ENCODE assay signal across 18 cellular contexts in the genomic region with DNA sequence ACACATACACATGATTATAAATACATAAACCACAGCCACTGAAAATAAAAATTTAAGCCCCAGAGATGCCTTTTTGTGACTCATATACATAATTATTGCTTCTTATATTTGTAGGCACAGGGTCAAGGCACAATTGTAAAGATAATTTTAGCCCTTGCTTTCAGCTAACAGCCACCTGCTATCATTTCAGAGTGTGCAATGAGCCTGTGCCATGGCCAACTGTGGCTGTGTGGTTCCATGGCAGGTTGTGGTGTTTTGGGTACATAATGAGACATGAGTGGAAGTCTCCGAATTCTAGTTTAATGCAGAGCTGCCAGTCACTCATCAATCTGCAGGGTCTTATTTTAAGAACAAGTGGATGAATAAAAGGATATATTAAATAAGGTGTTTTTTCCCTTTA.
"Had no signal": no experiment of that assay in that cellular context is flagged by ENCODE, and none has a peak within 500 bp of the region (broad histone marks: within the 10 kb centered on the region; RNA-seq: fewer than 3 reads in every experiment).

No MANE protein-coding gene starts in this region.

- H3K27ac ChIP-seq: colonic mucosa, gastrocnemius medialis, heart right ventricle, parathyroid adenoma, prostate gland, right lobe of liver, testis, tibial nerve, upper lobe of right lung, vagina had no signal

- H3K9me3 ChIP-seq: colonic mucosa, gastrocnemius medialis, heart right ventricle, prostate gland, right lobe of liver, testis, tibial nerve, upper lobe of right lung, vagina had no signal

- H3K9ac ChIP-seq: parathyroid adenoma had no signal

- H3K27me3 ChIP-seq: colonic mucosa, gastrocnemius medialis, heart right ventricle, right lobe of liver, testis, tibial nerve, upper lobe of right lung, vagina had no signal

- H3K36me3 ChIP-seq: colonic mucosa, gastrocnemius medialis, heart right ventricle, prostate gland, right lobe of liver, tibial nerve, upper lobe of right lung, vagina had no signal

- H3K79me2 ChIP-seq: parathyroid adenoma had no signal

- ATAC-seq: gastrocnemius medialis; heart right ventricle; natural killer cell; right lobe of liver; stimulated activated naive B cell treated with anti-CD40 and anti-IgM and Interleukin-4, amounts not matched to agents 10 μg/mL and 1 μg/mL and 100 μg/mL, for 72 hours; stimulated activated naive CD8-positive, alpha-beta T cell treated with anti-CD3 and anti-CD28 coated beads, Interleukin-15, amount 100 ng/mL, for 72 hours; upper lobe of right lung had no signal

- H2AFZ ChIP-seq: parathyroid adenoma had no signal

- H3K4me3 ChIP-seq: colonic mucosa, gastrocnemius medialis, heart right ventricle, prostate gland, right lobe of liver, testis, tibial nerve, upper lobe of right lung, vagina had no signal

- DNase-seq: colonic mucosa; erythroblast; gastrocnemius medialis; heart right ventricle; hypothalamus; kidney glomerular epithelial cell; natural killer cell; right lobe of liver; stimulated activated CD4-positive, alpha-beta T cell treated with anti-CD3 and anti-CD28 coated beads, Interleukin-2, amount 100 ng/mL, for 24 hours; stimulated activated CD4-positive, alpha-beta T cell treated with anti-CD3 and anti-CD28 coated beads, Interleukin-4, amount 100 ng/mL, for 4 hours; stimulated activated naive B cell treated with anti-CD40 and anti-IgM and Interleukin-4, amounts not matched to agents 10 μg/mL and 1 μg/mL and 100 μg/mL, for 72 hours; stimulated activated naive CD8-positive, alpha-beta T cell treated with anti-CD3 and anti-CD28 coated beads, Interleukin-15, amount 100 ng/mL, for 72 hours; testis; upper lobe of right lung had no signal

- H3K4me1 ChIP-seq: colonic mucosa, gastrocnemius medialis, parathyroid adenoma, prostate gland, right lobe of liver, testis, upper lobe of right lung, vagina had no signal
